In genomic region chrX:101507372-101507771, GRCh38 we compare ENCODE assay signal across 26 cellular contexts. TPM values are rescaled to one million over a fixed set of nuclear protein-coding genes. Genes with fewer than 3 reads are reported as not detected.
"Had no signal": no experiment of that assay in that cellular context is flagged by ENCODE, and none has a peak within 500 bp of the region (broad histone marks: within the 10 kb centered on the region; RNA-seq: fewer than 3 reads in every experiment).

No MANE protein-coding gene starts in this region.

- H3K27me3 ChIP-seq: SJCRH30 had no signal

- H3K36me3 ChIP-seq: SJCRH30 had no signal

- DNase-seq: Kasumi-1, MM.1S, NCI-H1105 treated with DMSO at 0.1 percent for 48 hours, NCI-H1417 treated with DMSO at 0.1 percent for 48 hours, NCI-H146, NCI-H1694 treated with DMSO at 0.1 percent for 48 hours, NCI-H2029, NCI-H2081 treated with DMSO at 0.1 percent for 48 hours, NCI-H2171, NCI-H226, NCI-H446, NCI-H510A, NCI-H524 treated with DMSO at 0.1 percent for 48 hours, NCI-H69, NCI-H774, RPMI8226, SHP77 treated with DMSO at 0.1 percent for 48 hours, SJCRH30 had no signal

- FAIRE-seq: HTR-8/SVneo, K562, RCC 7860 had no signal

- H3K27ac ChIP-seq: HL-60, KMS-11, SJCRH30 had no signal

- H3K4me3 ChIP-seq: K562, SJCRH30 had no signal

- H3K4me1 ChIP-seq: SJCRH30 had no signal

- H3K27ac Mint-ChIP-seq: IgD-negative memory B cell had no signal

- H3K4me3 Mint-ChIP-seq: IgD-negative memory B cell had no signal

- H3K4me1 Mint-ChIP-seq: IgD-negative memory B cell had no signal

- H3K27me3 Mint-ChIP-seq: IgD-negative memory B cell had no signal

- ATAC-seq: K562, Right ventricle myocardium inferior, SK-N-SH treated with all-trans-retinoic acid at 6 μM for 48 hours had no signal

RNA-seq across cellular contexts. Expression of gene ARMCX4, which starts 22.1 kb away (rescaled TPM):
- polyA plus RNA-seq: IgD-negative memory B cell, K562 had no signal

RNA-seq across cellular contexts. Expression of gene ARMCX1, which starts 43.0 kb away (rescaled TPM):
- polyA plus RNA-seq: IgD-negative memory B cell had no signal
